In the genomic region with DNA sequence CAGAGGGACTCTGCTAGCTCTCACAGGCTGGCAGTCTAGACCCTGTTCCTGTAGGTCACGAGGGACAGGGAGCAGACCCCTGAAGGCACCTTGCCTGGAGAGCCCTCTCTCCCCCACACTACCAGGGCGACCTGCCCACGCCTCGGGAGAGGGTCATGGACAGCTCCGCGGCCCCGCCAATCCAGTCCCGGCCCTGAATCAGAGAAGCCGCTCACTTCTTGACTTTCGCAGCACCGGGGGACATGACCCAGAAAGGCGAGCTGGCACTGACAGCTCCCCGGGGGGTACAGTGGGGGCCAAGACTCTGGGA, we compare ENCODE assay signal across 1 cellular context.
A peak's percentile ranks its signal among the peaks of the same experiment; 100 is the strongest.
TF ChIP-seq lines count a peak whose summit lies in the region.

No MANE protein-coding gene starts in this region.

TF ChIP-seq in HepG2, 621 proteins besides CTCF, POLR2A, EP300 and RAD21 (continued from another document and continues in another):
- TF ChIP-seq, protein P1, sequence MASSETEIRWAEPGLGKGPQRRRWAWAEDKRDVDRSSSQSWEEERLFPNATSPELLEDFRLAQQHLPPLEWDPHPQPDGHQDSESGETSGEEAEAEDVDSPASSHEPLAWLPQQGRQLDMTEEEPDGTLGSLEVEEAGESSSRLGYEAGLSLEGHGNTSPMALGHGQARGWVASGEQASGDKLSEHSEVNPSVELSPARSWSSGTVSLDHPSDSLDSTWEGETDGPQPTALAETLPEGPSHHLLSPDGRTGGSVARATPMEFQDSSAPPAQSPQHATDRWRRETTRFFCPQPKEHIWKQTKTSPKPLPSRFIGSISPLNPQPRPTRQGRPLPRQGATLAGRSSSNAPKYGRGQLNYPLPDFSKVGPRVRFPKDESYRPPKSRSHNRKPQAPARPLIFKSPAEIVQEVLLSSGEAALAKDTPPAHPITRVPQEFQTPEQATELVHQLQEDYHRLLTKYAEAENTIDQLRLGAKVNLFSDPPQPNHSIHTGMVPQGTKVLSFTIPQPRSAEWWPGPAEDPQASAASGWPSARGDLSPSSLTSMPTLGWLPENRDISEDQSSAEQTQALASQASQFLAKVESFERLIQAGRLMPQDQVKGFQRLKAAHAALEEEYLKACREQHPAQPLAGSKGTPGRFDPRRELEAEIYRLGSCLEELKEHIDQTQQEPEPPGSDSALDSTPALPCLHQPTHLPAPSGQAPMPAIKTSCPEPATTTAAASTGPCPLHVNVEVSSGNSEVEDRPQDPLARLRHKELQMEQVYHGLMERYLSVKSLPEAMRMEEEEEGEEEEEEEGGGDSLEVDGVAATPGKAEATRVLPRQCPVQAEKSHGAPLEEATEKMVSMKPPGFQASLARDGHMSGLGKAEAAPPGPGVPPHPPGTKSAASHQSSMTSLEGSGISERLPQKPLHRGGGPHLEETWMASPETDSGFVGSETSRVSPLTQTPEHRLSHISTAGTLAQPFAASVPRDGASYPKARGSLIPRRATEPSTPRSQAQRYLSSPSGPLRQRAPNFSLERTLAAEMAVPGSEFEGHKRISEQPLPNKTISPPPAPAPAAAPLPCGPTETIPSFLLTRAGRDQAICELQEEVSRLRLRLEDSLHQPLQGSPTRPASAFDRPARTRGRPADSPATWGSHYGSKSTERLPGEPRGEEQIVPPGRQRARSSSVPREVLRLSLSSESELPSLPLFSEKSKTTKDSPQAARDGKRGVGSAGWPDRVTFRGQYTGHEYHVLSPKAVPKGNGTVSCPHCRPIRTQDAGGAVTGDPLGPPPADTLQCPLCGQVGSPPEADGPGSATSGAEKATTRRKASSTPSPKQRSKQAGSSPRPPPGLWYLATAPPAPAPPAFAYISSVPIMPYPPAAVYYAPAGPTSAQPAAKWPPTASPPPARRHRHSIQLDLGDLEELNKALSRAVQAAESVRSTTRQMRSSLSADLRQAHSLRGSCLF (CRISPR knock-in tag; IDR thresholded peaks at IDR 0.05; ENCODE audit: borderline replicate concordance), result no peak
- TF ChIP-seq TRIM24 (CRISPR knock-in tag; IDR thresholded peaks at IDR 0.05), result no peak
- TF ChIP-seq ZNF660 (CRISPR knock-in tag; IDR thresholded peaks at IDR 0.05; ENCODE audit: borderline replicate concordance, low read depth), result 0 out of 2 replicates have a peak, but pooled peaks have one; percentile 11
- 0 out of 2 replicates have a peak, but pooled peaks have one; percentile 34 for TF ChIP-seq PRMT3 (CRISPR knock-in tag; IDR thresholded peaks at IDR 0.05; ENCODE audit: borderline replicate concordance, low read depth)
- no peak for TF ChIP-seq MIER3 (CRISPR knock-in tag; IDR thresholded peaks at IDR 0.05; ENCODE audit: borderline replicate concordance)
- TF ChIP-seq, protein P2, sequence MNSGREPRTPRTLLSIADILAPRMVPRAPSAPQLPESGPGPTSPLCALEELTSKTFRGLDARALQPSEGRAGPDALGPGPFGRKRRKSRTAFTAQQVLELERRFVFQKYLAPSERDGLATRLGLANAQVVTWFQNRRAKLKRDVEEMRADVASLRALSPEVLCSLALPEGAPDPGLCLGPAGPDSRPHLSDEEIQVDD (CRISPR knock-in tag; IDR thresholded peaks at IDR 0.05; ENCODE audit: borderline replicate concordance), result peak; percentile 71; the same call in 1 of the 2 replicates
- TF ChIP-seq CAMTA2 (CRISPR knock-in tag; IDR thresholded peaks at IDR 0.05; ENCODE audit: borderline replicate concordance), result 0 out of 2 replicates have a peak, but pooled peaks have one; percentile 53
- no peak for TF ChIP-seq ZFP41 (CRISPR knock-in tag; IDR thresholded peaks at IDR 0.05; ENCODE audit: borderline replicate concordance)
- TF ChIP-seq NFKB2 (CRISPR knock-in tag; IDR thresholded peaks at IDR 0.05; ENCODE audit: borderline replicate concordance), result 0 out of 2 replicates have a peak, but pooled peaks have one; percentile 23
- TF ChIP-seq, protein P3, sequence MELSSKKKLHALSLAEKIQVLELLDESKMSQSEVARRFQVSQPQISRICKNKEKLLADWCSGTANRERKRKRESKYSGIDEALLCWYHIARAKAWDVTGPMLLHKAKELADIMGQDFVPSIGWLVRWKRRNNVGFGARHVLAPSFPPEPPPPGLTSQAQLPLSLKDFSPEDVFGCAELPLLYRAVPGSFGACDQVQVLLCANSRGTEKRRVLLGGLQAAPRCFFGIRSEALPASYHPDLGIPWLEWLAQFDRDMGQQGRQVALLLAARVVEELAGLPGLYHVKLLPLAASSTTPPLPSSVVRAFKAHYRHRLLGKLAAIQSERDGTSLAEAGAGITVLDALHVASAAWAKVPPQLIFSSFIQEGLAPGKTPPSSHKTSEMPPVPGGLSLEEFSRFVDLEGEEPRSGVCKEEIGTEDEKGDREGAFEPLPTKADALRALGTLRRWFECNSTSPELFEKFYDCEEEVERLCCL (CRISPR knock-in tag; IDR thresholded peaks at IDR 0.05; ENCODE audit: borderline replicate concordance), result no peak
- 0 out of 2 replicates have a peak, but pooled peaks have one; percentile 24 for TF ChIP-seq ZNF10 (CRISPR knock-in tag; IDR thresholded peaks at IDR 0.05; ENCODE audit: borderline replicate concordance, low read depth)
- TF ChIP-seq, protein P4, sequence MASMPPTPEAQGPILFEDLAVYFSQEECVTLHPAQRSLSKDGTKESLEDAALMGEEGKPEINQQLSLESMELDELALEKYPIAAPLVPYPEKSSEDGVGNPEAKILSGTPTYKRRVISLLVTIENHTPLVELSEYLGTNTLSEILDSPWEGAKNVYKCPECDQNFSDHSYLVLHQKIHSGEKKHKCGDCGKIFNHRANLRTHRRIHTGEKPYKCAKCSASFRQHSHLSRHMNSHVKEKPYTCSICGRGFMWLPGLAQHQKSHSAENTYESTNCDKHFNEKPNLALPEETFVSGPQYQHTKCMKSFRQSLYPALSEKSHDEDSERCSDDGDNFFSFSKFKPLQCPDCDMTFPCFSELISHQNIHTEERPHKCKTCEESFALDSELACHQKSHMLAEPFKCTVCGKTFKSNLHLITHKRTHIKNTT (CRISPR knock-in tag; IDR thresholded peaks at IDR 0.05), result 0 out of 2 replicates have a peak, but pooled peaks have one; percentile 2
- TF ChIP-seq NKX3-1 (CRISPR knock-in tag; IDR thresholded peaks at IDR 0.05), result no peak; the same call in 1 of the 2 replicates
- TF ChIP-seq, protein P5, sequence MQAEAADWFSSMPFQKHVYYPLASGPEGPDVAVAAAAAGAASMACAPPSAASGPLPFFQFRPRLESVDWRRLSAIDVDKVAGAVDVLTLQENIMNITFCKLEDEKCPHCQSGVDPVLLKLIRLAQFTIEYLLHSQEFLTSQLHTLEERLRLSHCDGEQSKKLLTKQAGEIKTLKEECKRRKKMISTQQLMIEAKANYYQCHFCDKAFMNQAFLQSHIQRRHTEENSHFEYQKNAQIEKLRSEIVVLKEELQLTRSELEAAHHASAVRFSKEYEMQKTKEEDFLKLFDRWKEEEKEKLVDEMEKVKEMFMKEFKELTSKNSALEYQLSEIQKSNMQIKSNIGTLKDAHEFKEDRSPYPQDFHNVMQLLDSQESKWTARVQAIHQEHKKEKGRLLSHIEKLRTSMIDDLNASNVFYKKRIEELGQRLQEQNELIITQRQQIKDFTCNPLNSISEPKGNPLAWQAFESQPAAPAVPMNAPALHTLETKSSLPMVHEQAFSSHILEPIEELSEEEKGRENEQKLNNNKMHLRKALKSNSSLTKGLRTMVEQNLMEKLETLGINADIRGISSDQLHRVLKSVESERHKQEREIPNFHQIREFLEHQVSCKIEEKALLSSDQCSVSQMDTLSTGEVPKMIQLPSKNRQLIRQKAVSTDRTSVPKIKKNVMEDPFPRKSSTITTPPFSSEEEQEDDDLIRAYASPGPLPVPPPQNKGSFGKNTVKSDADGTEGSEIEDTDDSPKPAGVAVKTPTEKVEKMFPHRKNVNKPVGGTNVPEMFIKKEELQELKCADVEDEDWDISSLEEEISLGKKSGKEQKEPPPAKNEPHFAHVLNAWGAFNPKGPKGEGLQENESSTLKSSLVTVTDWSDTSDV (CRISPR knock-in tag; IDR thresholded peaks at IDR 0.05), result 0 out of 2 replicates have a peak, but pooled peaks have one; percentile 19
- TF ChIP-seq, protein P6, sequence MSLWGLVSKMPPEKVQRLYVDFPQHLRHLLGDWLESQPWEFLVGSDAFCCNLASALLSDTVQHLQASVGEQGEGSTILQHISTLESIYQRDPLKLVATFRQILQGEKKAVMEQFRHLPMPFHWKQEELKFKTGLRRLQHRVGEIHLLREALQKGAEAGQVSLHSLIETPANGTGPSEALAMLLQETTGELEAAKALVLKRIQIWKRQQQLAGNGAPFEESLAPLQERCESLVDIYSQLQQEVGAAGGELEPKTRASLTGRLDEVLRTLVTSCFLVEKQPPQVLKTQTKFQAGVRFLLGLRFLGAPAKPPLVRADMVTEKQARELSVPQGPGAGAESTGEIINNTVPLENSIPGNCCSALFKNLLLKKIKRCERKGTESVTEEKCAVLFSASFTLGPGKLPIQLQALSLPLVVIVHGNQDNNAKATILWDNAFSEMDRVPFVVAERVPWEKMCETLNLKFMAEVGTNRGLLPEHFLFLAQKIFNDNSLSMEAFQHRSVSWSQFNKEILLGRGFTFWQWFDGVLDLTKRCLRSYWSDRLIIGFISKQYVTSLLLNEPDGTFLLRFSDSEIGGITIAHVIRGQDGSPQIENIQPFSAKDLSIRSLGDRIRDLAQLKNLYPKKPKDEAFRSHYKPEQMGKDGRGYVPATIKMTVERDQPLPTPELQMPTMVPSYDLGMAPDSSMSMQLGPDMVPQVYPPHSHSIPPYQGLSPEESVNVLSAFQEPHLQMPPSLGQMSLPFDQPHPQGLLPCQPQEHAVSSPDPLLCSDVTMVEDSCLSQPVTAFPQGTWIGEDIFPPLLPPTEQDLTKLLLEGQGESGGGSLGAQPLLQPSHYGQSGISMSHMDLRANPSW (CRISPR knock-in tag; IDR thresholded peaks at IDR 0.05; ENCODE audit: borderline replicate concordance), result 0 out of 2 replicates have a peak, but pooled peaks have one; percentile 6
- TF ChIP-seq ZNF607 (CRISPR knock-in tag; IDR thresholded peaks at IDR 0.05; ENCODE audit: borderline replicate concordance), result 0 out of 2 replicates have a peak, but pooled peaks have one; percentile 19
- TF ChIP-seq PTBP1 (IDR thresholded peaks at IDR 0.05; ENCODE audit: low read depth, low read length, poor library complexity, severe bottlenecking), result no peak
- peak; percentile 47; the same call in 1 of the 2 replicates for TF ChIP-seq ZNF274 (CRISPR knock-in tag; IDR thresholded peaks at IDR 0.05)
- TF ChIP-seq REL (CRISPR knock-in tag; conservative IDR thresholded peaks at IDR 0.05), result no peak
- TF ChIP-seq, protein P7, sequence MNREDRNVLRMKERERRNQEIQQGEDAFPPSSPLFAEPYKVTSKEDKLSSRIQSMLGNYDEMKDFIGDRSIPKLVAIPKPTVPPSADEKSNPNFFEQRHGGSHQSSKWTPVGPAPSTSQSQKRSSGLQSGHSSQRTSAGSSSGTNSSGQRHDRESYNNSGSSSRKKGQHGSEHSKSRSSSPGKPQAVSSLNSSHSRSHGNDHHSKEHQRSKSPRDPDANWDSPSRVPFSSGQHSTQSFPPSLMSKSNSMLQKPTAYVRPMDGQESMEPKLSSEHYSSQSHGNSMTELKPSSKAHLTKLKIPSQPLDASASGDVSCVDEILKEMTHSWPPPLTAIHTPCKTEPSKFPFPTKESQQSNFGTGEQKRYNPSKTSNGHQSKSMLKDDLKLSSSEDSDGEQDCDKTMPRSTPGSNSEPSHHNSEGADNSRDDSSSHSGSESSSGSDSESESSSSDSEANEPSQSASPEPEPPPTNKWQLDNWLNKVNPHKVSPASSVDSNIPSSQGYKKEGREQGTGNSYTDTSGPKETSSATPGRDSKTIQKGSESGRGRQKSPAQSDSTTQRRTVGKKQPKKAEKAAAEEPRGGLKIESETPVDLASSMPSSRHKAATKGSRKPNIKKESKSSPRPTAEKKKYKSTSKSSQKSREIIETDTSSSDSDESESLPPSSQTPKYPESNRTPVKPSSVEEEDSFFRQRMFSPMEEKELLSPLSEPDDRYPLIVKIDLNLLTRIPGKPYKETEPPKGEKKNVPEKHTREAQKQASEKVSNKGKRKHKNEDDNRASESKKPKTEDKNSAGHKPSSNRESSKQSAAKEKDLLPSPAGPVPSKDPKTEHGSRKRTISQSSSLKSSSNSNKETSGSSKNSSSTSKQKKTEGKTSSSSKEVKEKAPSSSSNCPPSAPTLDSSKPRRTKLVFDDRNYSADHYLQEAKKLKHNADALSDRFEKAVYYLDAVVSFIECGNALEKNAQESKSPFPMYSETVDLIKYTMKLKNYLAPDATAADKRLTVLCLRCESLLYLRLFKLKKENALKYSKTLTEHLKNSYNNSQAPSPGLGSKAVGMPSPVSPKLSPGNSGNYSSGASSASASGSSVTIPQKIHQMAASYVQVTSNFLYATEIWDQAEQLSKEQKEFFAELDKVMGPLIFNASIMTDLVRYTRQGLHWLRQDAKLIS (CRISPR knock-in tag; IDR thresholded peaks at IDR 0.05), result 0 out of 2 replicates have a peak, but pooled peaks have one; percentile 4
- TF ChIP-seq, protein P8, sequence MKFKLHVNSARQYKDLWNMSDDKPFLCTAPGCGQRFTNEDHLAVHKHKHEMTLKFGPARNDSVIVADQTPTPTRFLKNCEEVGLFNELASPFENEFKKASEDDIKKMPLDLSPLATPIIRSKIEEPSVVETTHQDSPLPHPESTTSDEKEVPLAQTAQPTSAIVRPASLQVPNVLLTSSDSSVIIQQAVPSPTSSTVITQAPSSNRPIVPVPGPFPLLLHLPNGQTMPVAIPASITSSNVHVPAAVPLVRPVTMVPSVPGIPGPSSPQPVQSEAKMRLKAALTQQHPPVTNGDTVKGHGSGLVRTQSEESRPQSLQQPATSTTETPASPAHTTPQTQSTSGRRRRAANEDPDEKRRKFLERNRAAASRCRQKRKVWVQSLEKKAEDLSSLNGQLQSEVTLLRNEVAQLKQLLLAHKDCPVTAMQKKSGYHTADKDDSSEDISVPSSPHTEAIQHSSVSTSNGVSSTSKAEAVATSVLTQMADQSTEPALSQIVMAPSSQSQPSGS (CRISPR knock-in tag; IDR thresholded peaks at IDR 0.05), result no peak
- 0 out of 2 replicates have a peak, but pooled peaks have one; percentile 14 for TF ChIP-seq ZNF225 (CRISPR knock-in tag; IDR thresholded peaks at IDR 0.05)
- no peak for TF ChIP-seq RELA (CRISPR knock-in tag; IDR thresholded peaks at IDR 0.05)
- no peak for TF ChIP-seq ZNF841 (CRISPR knock-in tag; IDR thresholded peaks at IDR 0.05; ENCODE audit: borderline replicate concordance)
- TF ChIP-seq, protein P9, sequence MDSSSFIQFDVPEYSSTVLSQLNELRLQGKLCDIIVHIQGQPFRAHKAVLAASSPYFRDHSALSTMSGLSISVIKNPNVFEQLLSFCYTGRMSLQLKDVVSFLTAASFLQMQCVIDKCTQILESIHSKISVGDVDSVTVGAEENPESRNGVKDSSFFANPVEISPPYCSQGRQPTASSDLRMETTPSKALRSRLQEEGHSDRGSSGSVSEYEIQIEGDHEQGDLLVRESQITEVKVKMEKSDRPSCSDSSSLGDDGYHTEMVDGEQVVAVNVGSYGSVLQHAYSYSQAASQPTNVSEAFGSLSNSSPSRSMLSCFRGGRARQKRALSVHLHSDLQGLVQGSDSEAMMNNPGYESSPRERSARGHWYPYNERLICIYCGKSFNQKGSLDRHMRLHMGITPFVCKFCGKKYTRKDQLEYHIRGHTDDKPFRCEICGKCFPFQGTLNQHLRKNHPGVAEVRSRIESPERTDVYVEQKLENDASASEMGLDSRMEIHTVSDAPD (CRISPR knock-in tag; IDR thresholded peaks at IDR 0.05), result no peak
- TF ChIP-seq ZNF747 (CRISPR knock-in tag; IDR thresholded peaks at IDR 0.05; ENCODE audit: borderline replicate concordance), result no peak
- no peak for TF ChIP-seq ZNF7 (CRISPR knock-in tag; IDR thresholded peaks at IDR 0.05)
- TF ChIP-seq SMARCE1 (IDR thresholded peaks at IDR 0.05; ENCODE audit: borderline replicate concordance), result no peak
- TF ChIP-seq ZKSCAN1 (IDR thresholded peaks at IDR 0.05; ENCODE audit: low read length), result no peak
- TF ChIP-seq ZNF350 (CRISPR knock-in tag; IDR thresholded peaks at IDR 0.05; ENCODE audit: borderline replicate concordance, low read depth), result 0 out of 2 replicates have a peak, but pooled peaks have one; percentile 73
- no peak for TF ChIP-seq ZNF75D (CRISPR knock-in tag; IDR thresholded peaks at IDR 0.05; ENCODE audit: borderline replicate concordance)
